Comparison of ENCODE assay signal across 8 cellular contexts in the genomic region with DNA sequence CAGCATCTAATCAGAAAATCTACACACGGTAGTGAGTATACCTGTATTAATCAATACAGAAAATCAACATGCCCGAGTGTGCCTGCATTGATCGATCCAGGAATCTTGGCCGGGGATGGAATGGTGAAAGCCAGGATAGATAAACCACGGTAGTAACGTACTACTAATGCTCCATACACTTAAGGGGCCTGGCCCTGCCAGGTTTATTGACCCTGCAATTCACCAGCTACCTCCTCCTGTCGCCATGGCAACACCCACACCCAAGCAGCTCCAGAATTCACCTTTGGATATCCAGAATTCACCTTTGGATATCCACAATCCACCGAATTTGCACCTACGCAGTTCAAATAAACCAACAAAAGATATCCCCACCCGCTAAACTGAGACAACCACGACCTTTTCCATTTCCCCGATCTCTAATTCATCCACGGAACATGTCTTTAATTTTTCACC. TPM values are rescaled to one million over a fixed set of nuclear protein-coding genes. Genes with fewer than 3 reads are reported as not detected.
DNase-seq lines count a peak whose midpoint lies in the region; ATAC-seq and TF ChIP-seq lines count a peak whose summit lies in the region.

No MANE protein-coding gene starts in this region.

- H3K36me3 ChIP-seq in fibroblast of lung (ENCODE audit: control insufficient read depth, insufficient read depth, low read length): no peaks in the 10 kb centered on the region
- no peaks in the 10 kb centered on the region for H3K36me3 ChIP-seq in osteoblast (ENCODE audit: insufficient read depth, low read length)
- H3K36me3 ChIP-seq in HAP-1 (replicated peaks): no peaks in the 10 kb centered on the region

- no peaks in the 10 kb centered on the region for H3K27me3 ChIP-seq in fibroblast of lung (ENCODE audit: control insufficient read depth, insufficient read depth, low read length)
- H3K27me3 ChIP-seq in osteoblast (ENCODE audit: insufficient read depth, low read length): no peaks in the 10 kb centered on the region
- H3K27me3 ChIP-seq in HAP-1 (ENCODE audit: low read depth): no peaks in the 10 kb centered on the region

- H3K4me1 ChIP-seq in fibroblast of lung (ENCODE audit: control insufficient read depth, extremely low read depth, insufficient read depth, low read length) (peaks cover 14% of the 10 kb centered on the region), osteoblast (ENCODE audit: insufficient read depth, low read length) (peaks cover 38% of the 10 kb centered on the region), HAP-1 (no peaks in the 10 kb centered on the region)

- in situ Hi-C loops in HAP-1 (cut with MboI; ENCODE audit: low sequenced_read_pairs): no loop called here

- DNase-seq in Ammon's horn (ENCODE audit: low spot score) (peak; percentile 35), HT-29 (ENCODE audit: low spot score) (peak; percentile 65), SHP77 (lab: John Stamatoyannopoulos, UW) (peak; percentile 61 to 80), fibroblast of lung (ENCODE audit: low read depth in 2 of 2) (no peak), osteoblast (ENCODE audit: insufficient read length, low spot score, missing footprints) (no peak), HAP-1 (ENCODE audit: low spot score in 2 of 2) (no peak)

- no peaks in the 10 kb centered on the region for H4K20me1 ChIP-seq in fibroblast of lung (ENCODE audit: control insufficient read depth, extremely low read depth, insufficient read depth, low read length)
- no peaks in the 10 kb centered on the region for H4K20me1 ChIP-seq in osteoblast (ENCODE audit: insufficient read depth, low read length)

- no peaks in the 10 kb centered on the region for H3K79me2 ChIP-seq in fibroblast of lung (ENCODE audit: control insufficient read depth, insufficient read depth, low read length)
- no peaks in the 10 kb centered on the region for H3K79me2 ChIP-seq in osteoblast (ENCODE audit: insufficient read depth, low read length)

- H3K9me3 ChIP-seq in fibroblast of lung (ENCODE audit: control insufficient read depth, insufficient read depth, low read depth, low read length) (no peaks in the 10 kb centered on the region), osteoblast (ENCODE audit: low read depth, low read length) (no peaks in the 10 kb centered on the region), HAP-1 (peaks cover 4% of the 10 kb centered on the region; the same call in 1 of the 2 replicates)

- H3K27ac ChIP-seq in fibroblast of lung (ENCODE audit: insufficient read depth, low read length) (peak overlapping the region; percentile 100), osteoblast (ENCODE audit: low read depth, low read length) (peak overlapping the region; percentile 100)

- ATAC-seq in GM18511 (IDR thresholded peaks at IDR 0.05; ENCODE audit: unreplicated experiment): no peak
- ATAC-seq in GM18502 (IDR thresholded peaks at IDR 0.05; ENCODE audit: poor library complexity, unreplicated experiment): no peak

- peak overlapping the region; percentile 96 for H3K9ac ChIP-seq in fibroblast of lung (ENCODE audit: insufficient read depth, low read length)

- H3K4me2 ChIP-seq in fibroblast of lung (ENCODE audit: extremely low read depth, insufficient read depth, low read length) (peak overlapping the region; percentile 96), osteoblast (ENCODE audit: insufficient read depth, low read length) (peak overlapping the region; percentile 99)

- H2AFZ ChIP-seq in fibroblast of lung (ENCODE audit: low read length): peak overlapping the region; percentile 68
- H2AFZ ChIP-seq in osteoblast (ENCODE audit: low read length): peak overlapping the region; percentile 91

- peak overlapping the region; percentile 66 to 91 (median 86) for H3K4me3 ChIP-seq in fibroblast of lung (replicated peaks in 1 of 4; ENCODE audit: control extremely low read depth in 1 of 4, insufficient read depth in 1 of 4, low read depth in 3 of 4, low read length in 4 of 4)
- peak overlapping the region; percentile 90 for H3K4me3 ChIP-seq in osteoblast (ENCODE audit: insufficient read depth, low read length)
- H3K4me3 ChIP-seq in HAP-1: no peak overlapping the region

- TF ChIP-seq CTCF in fibroblast of lung (conservative IDR thresholded peaks at IDR 0.05 in 1 of 2, IDR thresholded peaks at IDR 0.05 in 1 of 2; ENCODE audit: low read depth in 1 of 2, low read length in 2 of 2) (no peak), osteoblast (IDR thresholded peaks at IDR 0.05; ENCODE audit: extremely low read depth, low read depth, low read length) (no peak)

RNA-seq across cellular contexts. Expression of a gene that starts 14.8 kb away (rescaled TPM):
- 735 and 752 TPM in 2 replicates for total RNA-seq in HT-29 (2014; rRNA removed; shearing (Covaris generic))
- total RNA-seq in fibroblast of lung: 269 and 632 TPM in 2 replicates
- polyA plus RNA-seq in fibroblast of lung: 620 and 700 TPM in 2 replicates
- 339 and 423 TPM in 2 replicates for polyA plus RNA-seq in fibroblast of lung (2012)
- 38.2 and 45.4 TPM in 2 replicates for polyA minus RNA-seq in fibroblast of lung (ENCODE audit: low replicate concordance)
- 227 and 313 TPM in 2 replicates for total RNA-seq in osteoblast

RNA-seq across cellular contexts. Expression of a gene that starts 50.3 kb away (rescaled TPM):
- total RNA-seq in HT-29 (2014; rRNA removed; shearing (Covaris generic)): 7.0 and 10.1 TPM in 2 replicates
- total RNA-seq in fibroblast of lung (9.2 and 9.7 TPM in 2 replicates), osteoblast (10.3 and 11.2 TPM in 2 replicates)
- 6.3 and 7.0 TPM in 2 replicates for polyA plus RNA-seq in fibroblast of lung
- polyA plus RNA-seq in fibroblast of lung (2012): 7.6 and 8.7 TPM in 2 replicates
- polyA minus RNA-seq in fibroblast of lung (ENCODE audit: low replicate concordance): 9.4 and 11.1 TPM in 2 replicates

Comparison
In these comparisons a context has a peak if more than half of its experiments do, and no peak if none do; other contexts are left out.
1. DNase-seq: peak in Ammon's horn (single experiment), HT-29 (single experiment) and SHP77 (2 of 2); none in fibroblast of lung (0 of 2), osteoblast (single experiment) and HAP-1 (0 of 2).